12 cellular contexts compared by ENCODE assay signal in genomic region chr10:22765660-22766547, GRCh38. TPM values are rescaled to one million over a fixed set of nuclear protein-coding genes. Genes with fewer than 3 reads are reported as not detected.
A peak's percentile ranks its signal among the peaks of the same experiment; 100 is the strongest.
DNase-seq lines count a peak whose midpoint lies in the region; ATAC-seq and TF ChIP-seq lines count a peak whose summit lies in the region.
"Had no signal": no experiment of that assay in that cellular context is flagged by ENCODE, and none has a peak within 500 bp of the region (broad histone marks: within the 10 kb centered on the region; RNA-seq: fewer than 3 reads in every experiment).

No MANE protein-coding gene starts in this region.

- TF ChIP-seq POLR2A in GM18505 (IDR thresholded peaks at IDR 0.05; ENCODE audit: borderline replicate concordance, extremely low read depth, insufficient read depth, insufficient read length), result no peak

- ATAC-seq in GM18505 (IDR thresholded peaks at IDR 0.05; ENCODE audit: unreplicated experiment) (peak; percentile 82), GM21423 (IDR thresholded peaks at IDR 0.05; ENCODE audit: unreplicated experiment) (peak; percentile 61), HG03432 (IDR thresholded peaks at IDR 0.05; ENCODE audit: unreplicated experiment) (peak; percentile 78), esophagus mucosa (peak; percentile 33)

- DNase-seq in C1 segment of cervical spinal cord (lab: John Stamatoyannopoulos, UW), result no peak
- no peak for DNase-seq in SW 1271 (lab: John Stamatoyannopoulos, UW)
- no peak for DNase-seq in activated CD4-positive, alpha-beta T cell treated with anti-CD3 and anti-CD28 coated beads, Interleukin-2, amount 50 U/mL, for 1 hour
- no peak for DNase-seq in activated T-cell treated with anti-CD3 and anti-CD28 coated beads for 4 hours
- DNase-seq: activated T-cell treated with anti-CD3 and anti-CD28 coated beads, Interleukin-2, amount 50 U/mL, for 1 hour; Calu3; NCI-H1436; stimulated activated CD8-positive, alpha-beta memory T cell treated with anti-CD3 and anti-CD28 coated beads, Interleukin-4, amount 100 ng/mL, for 48 hours had no signal

RNA-seq across cellular contexts. Expression of gene PIP4K2A, which starts 51.5 kb away (rescaled TPM):
- total RNA-seq in esophagus mucosa, result 10.0 TPM
